8 cellular contexts compared by ENCODE assay signal in the genomic region with DNA sequence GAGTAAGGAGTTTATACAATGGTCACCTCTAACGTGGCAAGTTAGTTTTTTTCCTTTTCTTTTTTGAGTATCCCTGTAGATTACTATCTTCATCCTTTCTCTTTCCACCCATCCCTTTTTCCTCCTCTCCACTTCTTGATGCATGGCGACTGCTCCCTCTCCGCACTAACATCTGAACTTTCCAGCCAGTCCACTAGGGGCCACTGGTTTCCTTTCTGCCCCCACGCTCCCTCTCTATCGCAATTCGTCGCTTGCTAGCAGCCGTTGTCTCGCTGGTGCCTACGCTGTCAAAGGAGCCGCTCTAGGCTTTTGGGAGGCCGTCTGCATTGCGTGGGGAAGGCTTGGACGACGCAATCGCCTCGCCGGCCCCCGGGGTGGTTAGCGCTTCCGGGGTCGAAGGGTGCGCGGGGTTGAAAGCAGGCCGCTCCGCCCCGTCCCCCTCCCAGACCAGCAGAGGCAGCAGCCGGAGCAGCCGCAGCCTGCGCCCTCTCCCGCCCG. TPM values are rescaled to one million over a fixed set of nuclear protein-coding genes. Genes with fewer than 3 reads are reported as not detected.
A peak's percentile ranks its signal among the peaks of the same experiment; 100 is the strongest.
DNase-seq lines count a peak whose midpoint lies in the region; ATAC-seq, FAIRE-seq and TF ChIP-seq lines count a peak whose summit lies in the region.

A gene (plus strand): TSS at position 442 of the 498 bp plus-strand sequence. CDS start 2,699 bp downstream, outside the sequence.

- peak; percentile 98 for FAIRE-seq in GM12892 (lab: Jason Lieb, UNC)

- H3K27ac ChIP-seq in left ventricle myocardium inferior (replicated peaks): peak within 1 kb of the TSS; percentile 97
- peak within 1 kb of the TSS; percentile 93 for H3K27ac ChIP-seq in psoas muscle
- peak within 1 kb of the TSS; percentile 94 to 98 for H3K27ac ChIP-seq in uterus

- ATAC-seq in HG02870 (IDR thresholded peaks at IDR 0.05; ENCODE audit: unreplicated experiment) (peak; percentile 96), psoas muscle (peak; percentile 93 to 96 (median 94))

- DNase-seq in GM12892 (ENCODE audit: insufficient read length) (peak; percentile 96), NCI-H146 treated with DMSO at 0.1 percent for 48 hours (lab: John Stamatoyannopoulos, UW; ENCODE audit: unreplicated experiment) (peak; percentile 99), amygdala (lab: John Stamatoyannopoulos, UW) (peak; percentile 35 to 100 (median 98)), left ventricle myocardium inferior (peak; percentile 98), psoas muscle (peak; percentile 98 to 99), uterus (peak; percentile 98)

- H3K4me3 ChIP-seq in left ventricle myocardium inferior: peak within 1 kb of the TSS; percentile 77
- peak within 1 kb of the TSS; percentile 83 for H3K4me3 ChIP-seq in psoas muscle
- H3K4me3 ChIP-seq in uterus: peak within 1 kb of the TSS; percentile 61 to 80

- H3K4me3 Mint-ChIP-seq in T-helper 1 cell treated with Interleukin-12 subunit alpha and Interleukin-12 subunit beta and Interleukin-4 antibody, amounts not matched to agents 30 μg/mL and 1 μg/mL, for 36 hours: peak within 1 kb of the TSS; percentile 99

- TF ChIP-seq POLR2A in GM12892 (IDR thresholded peaks at IDR 0.05; ENCODE audit: low read depth, low read length): peak; percentile 88
- TF ChIP-seq POLR2A in uterus (IDR thresholded peaks at IDR 0.05): peak; percentile 69 to 78

- WGBS in psoas muscle, 3 donors: 0% methylated on average over 27 to 32 of the region's 32 CpGs

- H3K9me3 ChIP-seq in left ventricle myocardium inferior (replicated peaks) (no peaks in the 10 kb centered on the region), psoas muscle (no peaks in the 10 kb centered on the region), uterus (no peaks in the 10 kb centered on the region)

- H3K27me3 Mint-ChIP-seq in T-helper 1 cell treated with Interleukin-12 subunit alpha and Interleukin-12 subunit beta and Interleukin-4 antibody, amounts not matched to agents 30 μg/mL and 1 μg/mL, for 36 hours (ENCODE audit: low read depth): no peaks in the 10 kb centered on the region

- H3K9me3 Mint-ChIP-seq in T-helper 1 cell treated with Interleukin-12 subunit alpha and Interleukin-12 subunit beta and Interleukin-4 antibody, amounts not matched to agents 30 μg/mL and 1 μg/mL, for 36 hours: no peaks in the 10 kb centered on the region

- intact Hi-C loops in left ventricle myocardium inferior (cut with micrococcal nuclease) (no loop called here), psoas muscle (cut with DNase I) (loop anchor here in 1 of 2 donors (5.0 kb wide), 2 partner anchors 46 to 229 kb away; a partner anchor contains a TSS), uterus (cut with DNase I; ENCODE audit: low total_unique reads) (loop anchor here (10.0 kb wide), 1 partner anchor 53 kb away; a partner anchor contains a TSS)

- H3K4me1 ChIP-seq in left ventricle myocardium inferior (peaks cover 52% of the 10 kb centered on the region), psoas muscle (peaks cover 30% of the 10 kb centered on the region), uterus (peaks cover 4 to 12% of the 10 kb centered on the region in 2 donors)

- TF ChIP-seq CTCF in left ventricle myocardium inferior (IDR thresholded peaks at IDR 0.05; ENCODE audit: borderline replicate concordance) (peak; percentile 94), psoas muscle (IDR thresholded peaks at IDR 0.05) (peak; percentile 81), uterus (IDR thresholded peaks at IDR 0.05) (peak; percentile 84 to 97 (median 93))

- H3K27ac Mint-ChIP-seq in T-helper 1 cell treated with Interleukin-12 subunit alpha and Interleukin-12 subunit beta and Interleukin-4 antibody, amounts not matched to agents 30 μg/mL and 1 μg/mL, for 36 hours: peak within 1 kb of the TSS; percentile 100

- peaks cover 34% of the 10 kb centered on the region for H3K4me1 Mint-ChIP-seq in T-helper 1 cell treated with Interleukin-12 subunit alpha and Interleukin-12 subunit beta and Interleukin-4 antibody, amounts not matched to agents 30 μg/mL and 1 μg/mL, for 36 hours (ENCODE audit: low read depth)

- H3K36me3 Mint-ChIP-seq in T-helper 1 cell treated with Interleukin-12 subunit alpha and Interleukin-12 subunit beta and Interleukin-4 antibody, amounts not matched to agents 30 μg/mL and 1 μg/mL, for 36 hours (ENCODE audit: low read depth): peaks cover 46% of the 10 kb centered on the region

- no peaks in the 10 kb centered on the region for H3K27me3 ChIP-seq in left ventricle myocardium inferior (ENCODE audit: low read depth)
- no peaks in the 10 kb centered on the region for H3K27me3 ChIP-seq in psoas muscle (ENCODE audit: insufficient read depth in 3 of 3, low read length in 2 of 3)
- no peaks in the 10 kb centered on the region for H3K27me3 ChIP-seq in uterus

- H3K36me3 ChIP-seq in left ventricle myocardium inferior (peaks cover 32% of the 10 kb centered on the region), psoas muscle (ENCODE audit: insufficient read depth in 1 of 2, low read depth in 1 of 2) (peaks cover 14 to 46% of the 10 kb centered on the region in 2 donors), uterus (no peaks in the 10 kb centered on the region)

RNA-seq across cellular contexts. Expression of the gene that starts here (rescaled TPM):
- 590 TPM for polyA plus RNA-seq in GM12892 (2012; ENCODE audit: missing spikeins)
- total RNA-seq in left ventricle myocardium inferior: 530 TPM
- 100 to 1,000 TPM; 354 to 507 (median 439) TPM for total RNA-seq in psoas muscle
- polyA plus RNA-seq in psoas muscle: 100 to 1,000 TPM; 254 to 469 (median 365) TPM
- 100 to 1,000 TPM; 364 to 929 (median 383) TPM for total RNA-seq in uterus

Comparison
In these comparisons a context has a peak if more than half of its experiments do, and no peak if none do; other contexts are left out.
1. Peak in every context shown above with its lines: DNase-seq, ATAC-seq, H3K4me3 ChIP-seq and H3K27ac ChIP-seq.